Comparison of ENCODE assay signal across 8 cellular contexts in genomic region chr17:38871992-38872605, GRCh38. TPM values are rescaled to one million over a fixed set of nuclear protein-coding genes. Genes with fewer than 3 reads are reported as not detected.
DNase-seq lines count a peak whose midpoint lies in the region; ATAC-seq and TF ChIP-seq lines count a peak whose summit lies in the region.

No MANE protein-coding gene starts in this region.

- H3K27me3 Mint-ChIP-seq in CD14-positive monocyte (ENCODE audit: low read depth in 3 of 3): no peaks in the 10 kb centered on the region
- no peaks in the 10 kb centered on the region for H3K27me3 Mint-ChIP-seq in dendritic cell treated with granulocyte-macrophage colony-stimulating factor and Interleukin-4, amounts not matched to agents 40 ng/mL and 50 ng/mL, for 4 days
- peaks cover 30% of the 10 kb centered on the region for H3K27me3 Mint-ChIP-seq in neural crest cell (ENCODE audit: low read depth)

- intact Hi-C loops in CD14-positive monocyte (cut with micrococcal nuclease): loop anchor here in 1 of 2 donors (2.0 to 10.0 kb wide), 3 partner anchors 35 to 283 kb away; partner anchors contain the start of genes CWC25 and PLXDC1
- intact Hi-C loops in dendritic cell treated with granulocyte-macrophage colony-stimulating factor and Interleukin-4, amounts not matched to agents 40 ng/mL and 50 ng/mL, for 4 days (cut with micrococcal nuclease): no loop called here

- H3K27ac Mint-ChIP-seq in CD14-positive monocyte: peak overlapping the region; percentile 92 to 95 (median 94)
- peak overlapping the region; percentile 97 for H3K27ac Mint-ChIP-seq in dendritic cell treated with granulocyte-macrophage colony-stimulating factor and Interleukin-4, amounts not matched to agents 40 ng/mL and 50 ng/mL, for 4 days
- peak overlapping the region; percentile 91 for H3K27ac Mint-ChIP-seq in neural crest cell (ENCODE audit: unreplicated experiment)

- TF ChIP-seq CTCF in CD14-positive monocyte (IDR thresholded peaks at IDR 0.05) (no peak), neural crest cell (conservative IDR thresholded peaks at IDR 0.05) (no peak)

- H3K9me3 Mint-ChIP-seq in CD14-positive monocyte (no peaks in the 10 kb centered on the region), neural crest cell (peaks cover 2% of the 10 kb centered on the region)
- no peaks in the 10 kb centered on the region for H3K9me3 Mint-ChIP-seq in dendritic cell treated with granulocyte-macrophage colony-stimulating factor and Interleukin-4, amounts not matched to agents 40 ng/mL and 50 ng/mL, for 4 days

- H3K4me1 Mint-ChIP-seq in CD14-positive monocyte (peaks cover 65% of the 10 kb centered on the region), neural crest cell (peaks cover 56% of the 10 kb centered on the region)
- H3K4me1 Mint-ChIP-seq in dendritic cell treated with granulocyte-macrophage colony-stimulating factor and Interleukin-4, amounts not matched to agents 40 ng/mL and 50 ng/mL, for 4 days (ENCODE audit: low read depth): peaks cover 74% of the 10 kb centered on the region

- DNase-seq in CD14-positive monocyte (ENCODE audit: low spot score) (no peak), NAMALWA (ENCODE audit: low spot score) (peak; percentile 63), neural crest cell (ENCODE audit: low read depth, low spot score) (no peak), LoVo (ENCODE audit: low spot score) (no peak)
- no peak for DNase-seq in activated CD4-positive, CD25-positive, alpha-beta regulatory T cell (lab: John Stamatoyannopoulos, UW)

- H3K4me3 Mint-ChIP-seq in CD14-positive monocyte: peak overlapping the region; percentile 94 to 99
- peak overlapping the region; percentile 82 for H3K4me3 Mint-ChIP-seq in dendritic cell treated with granulocyte-macrophage colony-stimulating factor and Interleukin-4, amounts not matched to agents 40 ng/mL and 50 ng/mL, for 4 days
- H3K4me3 Mint-ChIP-seq in neural crest cell: peak overlapping the region; percentile 93

- peaks cover 2 to 11% of the 10 kb centered on the region in 2 donors for H3K36me3 Mint-ChIP-seq in CD14-positive monocyte
- peaks cover 72% of the 10 kb centered on the region for H3K36me3 Mint-ChIP-seq in dendritic cell treated with granulocyte-macrophage colony-stimulating factor and Interleukin-4, amounts not matched to agents 40 ng/mL and 50 ng/mL, for 4 days (ENCODE audit: low read depth)
- peaks cover 2% of the 10 kb centered on the region for H3K36me3 Mint-ChIP-seq in neural crest cell (ENCODE audit: low read depth)

- no peak for ATAC-seq in HG02973 (IDR thresholded peaks at IDR 0.05; ENCODE audit: unreplicated experiment)
- no peak for ATAC-seq in HG03439 (IDR thresholded peaks at IDR 0.05; ENCODE audit: unreplicated experiment)

RNA-seq across cellular contexts. Expression of gene LASP1, which starts 2.2 kb away (rescaled TPM):
- 10 to 100 TPM; 70.6 to 93.7 TPM for polyA plus RNA-seq in CD14-positive monocyte
- 87.4 and 94.3 TPM in 2 replicates for total RNA-seq in neural crest cell

RNA-seq across cellular contexts. Expression of gene RPL23, which starts 18.6 kb away (rescaled TPM):
- 100 to 1,000 TPM; 561 to 618 TPM for polyA plus RNA-seq in CD14-positive monocyte
- total RNA-seq in neural crest cell: 1,802 and 1,851 TPM in 2 replicates

RNA-seq across cellular contexts. Expression of gene CWC25, which starts 47.0 kb away (rescaled TPM):
- 1 to 10 TPM; 7.5 to 8.4 TPM for polyA plus RNA-seq in CD14-positive monocyte
- 18.9 and 19.3 TPM in 2 replicates for total RNA-seq in neural crest cell
